In genomic region chr2:139529045-139529444, GRCh38 we compare ENCODE assay signal across 18 cellular contexts.
DNase-seq lines count a peak whose midpoint lies in the region; ATAC-seq, FAIRE-seq and TF ChIP-seq lines count a peak whose summit lies in the region.
"Had no signal": no experiment of that assay in that cellular context is flagged by ENCODE, and none has a peak within 500 bp of the region (broad histone marks: within the 10 kb centered on the region; RNA-seq: fewer than 3 reads in every experiment).

No MANE protein-coding gene starts in this region.

- peaks cover 35% of the 10 kb centered on the region for H3K4me1 Mint-ChIP-seq in mesothelial cell of epicardium
- no peaks in the 10 kb centered on the region for H3K4me1 Mint-ChIP-seq in naive thymus-derived CD4-positive, alpha-beta T cell
- H3K4me1 Mint-ChIP-seq: activated CD8-positive, alpha-beta memory T cell treated with anti-CD3 and anti-CD28 coated beads, Interleukin-2, amount 10 ng/mL, durations not matched to agents 7 days and 5 days had no signal

- intact Hi-C loops in right cardiac atrium (cut with DNase I): no loop called here
- intact Hi-C loops in naive thymus-derived CD4-positive, alpha-beta T cell (cut with micrococcal nuclease): no loop called here

- H3K27me3 ChIP-seq in cardiac muscle cell (no peaks in the 10 kb centered on the region), right cardiac atrium (ENCODE audit: control insufficient read depth, insufficient read depth) (no peaks in the 10 kb centered on the region)
- H3K27me3 ChIP-seq in naive thymus-derived CD4-positive, alpha-beta T cell (ENCODE audit: control insufficient read depth in 2 of 2, insufficient read depth in 2 of 2, low read length in 2 of 2): no peaks in the 10 kb centered on the region
- H3K27me3 ChIP-seq: dorsolateral prefrontal cortex, thyroid gland had no signal

- H3K4me3 ChIP-seq in cardiac muscle cell (no peak overlapping the region), right cardiac atrium (ENCODE audit: low read length) (no peak overlapping the region)
- H3K4me3 ChIP-seq in naive thymus-derived CD4-positive, alpha-beta T cell (ENCODE audit: low read length): no peak overlapping the region
- H3K4me3 ChIP-seq: dorsolateral prefrontal cortex, thyroid gland had no signal

- peak overlapping the region; percentile 22 for H3K27ac Mint-ChIP-seq in mesothelial cell of epicardium
- no peak overlapping the region for H3K27ac Mint-ChIP-seq in naive thymus-derived CD4-positive, alpha-beta T cell
- H3K27ac Mint-ChIP-seq: activated CD8-positive, alpha-beta memory T cell treated with anti-CD3 and anti-CD28 coated beads, Interleukin-2, amount 10 ng/mL, durations not matched to agents 7 days and 5 days had no signal

- no peak for FAIRE-seq in H54 (lab: Jason Lieb, UNC)

- H3K36me3 Mint-ChIP-seq in mesothelial cell of epicardium: no peaks in the 10 kb centered on the region
- H3K36me3 Mint-ChIP-seq in naive thymus-derived CD4-positive, alpha-beta T cell: no peaks in the 10 kb centered on the region
- H3K36me3 Mint-ChIP-seq: activated CD8-positive, alpha-beta memory T cell treated with anti-CD3 and anti-CD28 coated beads, Interleukin-2, amount 10 ng/mL, durations not matched to agents 7 days and 5 days had no signal

- TF ChIP-seq CTCF in cardiac muscle cell (IDR thresholded peaks at IDR 0.05; ENCODE audit: low read depth, low read length) (no peak), mesothelial cell of epicardium (IDR thresholded peaks at IDR 0.05; ENCODE audit: unreplicated experiment) (no peak)

- H3K36me3 ChIP-seq in cardiac muscle cell: no peaks in the 10 kb centered on the region
- H3K36me3 ChIP-seq in naive thymus-derived CD4-positive, alpha-beta T cell (ENCODE audit: control insufficient read depth in 2 of 3, insufficient read depth in 3 of 3, low read length in 3 of 3): no peaks in the 10 kb centered on the region
- H3K36me3 ChIP-seq: thyroid gland, WERI-Rb-1 had no signal

- WGBS in right cardiac atrium: 29% methylated on average over 3 of the region's 3 CpGs

- DNase-seq in cardiac muscle cell (ENCODE audit: low read depth in 1 of 2, low spot score in 1 of 2) (peak in 1 of 2 donors; percentile 27), right cardiac atrium (no peak), mesothelial cell of epicardium (ENCODE audit: low spot score in 2 of 2, unreplicated experiment in 2 of 2) (no peak), H54 (ENCODE audit: insufficient read length, low spot score) (no peak)
- DNase-seq in naive thymus-derived CD4-positive, alpha-beta T cell: no peak
- no peak for DNase-seq in activated effector memory CD4-positive, alpha-beta T cell treated with Interleukin-2 at 50 U/mL for 16 hours
- DNase-seq in stimulated activated naive CD4-positive, alpha-beta T cell treated with Interleukin-2 at 50 U/mL for 16 hours (lab: John Stamatoyannopoulos, UW): no peak
- DNase-seq: activated CD8-positive, alpha-beta memory T cell treated with anti-CD3 and anti-CD28 coated beads, Interleukin-2, amount 10 ng/mL, durations not matched to agents 7 days and 5 days; activated gamma-delta T cell; dorsolateral prefrontal cortex; NCI-H446 treated with DMSO at 0.1 percent for 48 hours; stimulated activated CD4-positive, alpha-beta T cell treated with anti-CD3 and anti-CD28 coated beads, Interleukin-2, amount 100 ng/mL, for 48 hours; stimulated activated CD8-positive, alpha-beta memory T cell treated with anti-CD3 and anti-CD28 coated beads, Interleukin-4, amount 100 ng/mL, for 48 hours; WERI-Rb-1 had no signal

- H3K4me3 Mint-ChIP-seq in mesothelial cell of epicardium: no peak overlapping the region
- no peak overlapping the region for H3K4me3 Mint-ChIP-seq in naive thymus-derived CD4-positive, alpha-beta T cell
- H3K4me3 Mint-ChIP-seq: activated CD8-positive, alpha-beta memory T cell treated with anti-CD3 and anti-CD28 coated beads, Interleukin-2, amount 10 ng/mL, durations not matched to agents 7 days and 5 days had no signal

- H3K9me3 Mint-ChIP-seq in mesothelial cell of epicardium: no peaks in the 10 kb centered on the region
- peaks cover 0 to 16% (median 5%) of the 10 kb centered on the region in 11 donors for H3K9me3 Mint-ChIP-seq in naive thymus-derived CD4-positive, alpha-beta T cell

- no peaks in the 10 kb centered on the region for H3K27me3 Mint-ChIP-seq in mesothelial cell of epicardium (ENCODE audit: low read depth)
- no peaks in the 10 kb centered on the region for H3K27me3 Mint-ChIP-seq in naive thymus-derived CD4-positive, alpha-beta T cell
- H3K27me3 Mint-ChIP-seq: activated CD8-positive, alpha-beta memory T cell treated with anti-CD3 and anti-CD28 coated beads, Interleukin-2, amount 10 ng/mL, durations not matched to agents 7 days and 5 days had no signal

- no peak for ATAC-seq in right cardiac atrium
- ATAC-seq in SK-N-SH treated with all-trans-retinoic acid at 6 μM for 48 hours: no peak
- no peak for ATAC-seq in naive thymus-derived CD4-positive, alpha-beta T cell
- ATAC-seq: activated CD8-positive, alpha-beta memory T cell treated with anti-CD3 and anti-CD28 coated beads, Interleukin-2, amount 10 ng/mL, durations not matched to agents 7 days and 5 days; left lobe of liver; sciatic nerve had no signal

- no peak for TF ChIP-seq POLR2A in H54 (IDR thresholded peaks at IDR 0.05; ENCODE audit: low read depth, low read length)

- H3K4me1 ChIP-seq in cardiac muscle cell (ENCODE audit: low read depth) (peaks cover 15% of the 10 kb centered on the region), right cardiac atrium (ENCODE audit: control insufficient read depth, insufficient read depth, low read length) (no peaks in the 10 kb centered on the region)
- H3K4me1 ChIP-seq in naive thymus-derived CD4-positive, alpha-beta T cell (ENCODE audit: control insufficient read depth in 2 of 2, insufficient read depth in 2 of 2, low read length in 2 of 2): no peaks in the 10 kb centered on the region

- no peaks in the 10 kb centered on the region for H3K9me3 ChIP-seq in cardiac muscle cell (ENCODE audit: low read depth)
- H3K9me3 ChIP-seq in right cardiac atrium (ENCODE audit: control insufficient read depth, low read length): no peaks in the 10 kb centered on the region
- H3K9me3 ChIP-seq in naive thymus-derived CD4-positive, alpha-beta T cell (ENCODE audit: control insufficient read depth in 2 of 3, low read length in 3 of 3): no peaks in the 10 kb centered on the region
- H3K9me3 ChIP-seq: thyroid gland had no signal

- CTCF ChIA-PET in naive thymus-derived CD4-positive, alpha-beta T cell (lab: Charles Lee): no interaction called here

- H3K27ac ChIP-seq in cardiac muscle cell (peak overlapping the region; percentile 1), right cardiac atrium (ENCODE audit: low read length) (no peak overlapping the region)
- H3K27ac ChIP-seq in naive thymus-derived CD4-positive, alpha-beta T cell (ENCODE audit: low read depth, low read length): no peak overlapping the region
- H3K27ac ChIP-seq: dorsolateral prefrontal cortex, thyroid gland, WERI-Rb-1 had no signal

- POLR2A ChIA-PET in naive thymus-derived CD4-positive, alpha-beta T cell (lab: Charles Lee): no interaction called here

TF ChIP-seq in SK-N-SH treated with all-trans-retinoic acid at 6 μM for 48 hours, 23 proteins besides CTCF, POLR2A, EP300 and RAD21:
- TF ChIP-seq ZFP3 (CRISPR knock-in tag; IDR thresholded peaks at IDR 0.05) (no peak), ISL1 (CRISPR knock-in tag; IDR thresholded peaks at IDR 0.05) (0 out of 2 replicates have a peak, but pooled peaks have one; percentile 11), CSDC2 (CRISPR knock-in tag; IDR thresholded peaks at IDR 0.05) (no peak), ARNTL (CRISPR knock-in tag; IDR thresholded peaks at IDR 0.05; ENCODE audit: borderline replicate concordance, low read depth) (no peak), ZNF70 (CRISPR knock-in tag; IDR thresholded peaks at IDR 0.05) (no peak), ZFP30 (CRISPR knock-in tag; IDR thresholded peaks at IDR 0.05) (no peak), OSR1 (CRISPR knock-in tag; IDR thresholded peaks at IDR 0.05) (no peak), ESRRG (CRISPR knock-in tag; IDR thresholded peaks at IDR 0.05) (no peak), TCF4 (CRISPR knock-in tag; IDR thresholded peaks at IDR 0.05; ENCODE audit: borderline replicate concordance) (peak; percentile 29; the same call in 1 of the 2 replicates)
- TF ChIP-seq, protein P1, sequence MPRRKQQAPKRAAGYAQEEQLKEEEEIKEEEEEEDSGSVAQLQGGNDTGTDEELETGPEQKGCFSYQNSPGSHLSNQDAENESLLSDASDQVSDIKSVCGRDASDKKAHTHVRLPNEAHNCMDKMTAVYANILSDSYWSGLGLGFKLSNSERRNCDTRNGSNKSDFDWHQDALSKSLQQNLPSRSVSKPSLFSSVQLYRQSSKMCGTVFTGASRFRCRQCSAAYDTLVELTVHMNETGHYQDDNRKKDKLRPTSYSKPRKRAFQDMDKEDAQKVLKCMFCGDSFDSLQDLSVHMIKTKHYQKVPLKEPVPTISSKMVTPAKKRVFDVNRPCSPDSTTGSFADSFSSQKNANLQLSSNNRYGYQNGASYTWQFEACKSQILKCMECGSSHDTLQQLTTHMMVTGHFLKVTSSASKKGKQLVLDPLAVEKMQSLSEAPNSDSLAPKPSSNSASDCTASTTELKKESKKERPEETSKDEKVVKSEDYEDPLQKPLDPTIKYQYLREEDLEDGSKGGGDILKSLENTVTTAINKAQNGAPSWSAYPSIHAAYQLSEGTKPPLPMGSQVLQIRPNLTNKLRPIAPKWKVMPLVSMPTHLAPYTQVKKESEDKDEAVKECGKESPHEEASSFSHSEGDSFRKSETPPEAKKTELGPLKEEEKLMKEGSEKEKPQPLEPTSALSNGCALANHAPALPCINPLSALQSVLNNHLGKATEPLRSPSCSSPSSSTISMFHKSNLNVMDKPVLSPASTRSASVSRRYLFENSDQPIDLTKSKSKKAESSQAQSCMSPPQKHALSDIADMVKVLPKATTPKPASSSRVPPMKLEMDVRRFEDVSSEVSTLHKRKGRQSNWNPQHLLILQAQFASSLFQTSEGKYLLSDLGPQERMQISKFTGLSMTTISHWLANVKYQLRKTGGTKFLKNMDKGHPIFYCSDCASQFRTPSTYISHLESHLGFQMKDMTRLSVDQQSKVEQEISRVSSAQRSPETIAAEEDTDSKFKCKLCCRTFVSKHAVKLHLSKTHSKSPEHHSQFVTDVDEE (CRISPR knock-in tag; IDR thresholded peaks at IDR 0.05): peak; percentile 57; the same call in 1 of the 2 replicates
